Comparison of ENCODE assay signal across 9 cellular contexts in genomic region chr2:37326285-37326684, GRCh38. TPM values are rescaled to one million over a fixed set of nuclear protein-coding genes. Genes with fewer than 3 reads are reported as not detected.
DNase-seq lines count a peak whose midpoint lies in the region; ATAC-seq, FAIRE-seq and TF ChIP-seq lines count a peak whose summit lies in the region.
"Had no signal": no experiment of that assay in that cellular context is flagged by ENCODE, and none has a peak within 500 bp of the region (broad histone marks: within the 10 kb centered on the region; RNA-seq: fewer than 3 reads in every experiment).

No MANE protein-coding gene starts in this region.

- no peaks in the 10 kb centered on the region for H4K20me1 ChIP-seq in K562 (replicated peaks; ENCODE audit: control insufficient read depth, insufficient read depth, low read length)

- no peak overlapping the region for H3K4me2 ChIP-seq in K562 (ENCODE audit: insufficient read depth, low read length)

- H3K27ac ChIP-seq in K562 (ENCODE audit: extremely low read depth, low read depth, low read length) (no peak overlapping the region), tibial artery (peak overlapping the region; percentile 96)

- FAIRE-seq in K562 (lab: Jason Lieb, UNC) = no peak

- no peaks in the 10 kb centered on the region for H3K9me3 Mint-ChIP-seq in activated CD4-positive, alpha-beta T cell treated with anti-CD3 and anti-CD28 coated beads, Interleukin-2, amount 10 ng/mL, durations not matched to agents 24 days and 14 days
- H3K9me3 Mint-ChIP-seq: endodermal cell had no signal

- H3K79me2 ChIP-seq in K562 (ENCODE audit: control insufficient read depth, insufficient read depth, low read length) = peaks cover 24% of the 10 kb centered on the region

- intact Hi-C loops in activated CD4-positive, alpha-beta T cell treated with anti-CD3 and anti-CD28 coated beads, Interleukin-2, amount 10 ng/mL, durations not matched to agents 24 days and 14 days (cut with micrococcal nuclease) = no loop called here
- intact Hi-C loops in K562 (cut with micrococcal nuclease) (no loop called here), left colon (cut with DNase I, micrococcal nuclease) (no loop called here), tibial artery (cut with DNase I; ENCODE audit: low total_unique reads) (loop anchor here (10.0 kb wide), 1 partner anchor 91 kb away; the partner anchor contains the start of genes CEBPZ and NDUFAF7)

- H3K4me1 Mint-ChIP-seq in activated CD4-positive, alpha-beta T cell treated with anti-CD3 and anti-CD28 coated beads, Interleukin-2, amount 10 ng/mL, durations not matched to agents 24 days and 14 days = peaks cover 27% of the 10 kb centered on the region

- no peak overlapping the region for H3K27ac Mint-ChIP-seq in activated CD4-positive, alpha-beta T cell treated with anti-CD3 and anti-CD28 coated beads, Interleukin-2, amount 10 ng/mL, durations not matched to agents 24 days and 14 days
- H3K27ac Mint-ChIP-seq: endodermal cell had no signal

- DNase-seq in activated CD4-positive, alpha-beta T cell treated with anti-CD3 and anti-CD28 coated beads, Interleukin-2, amount 10 ng/mL, durations not matched to agents 24 days and 14 days = peak; percentile 48
- DNase-seq in activated CD4-positive, alpha-beta T cell treated with anti-CD3 and anti-CD28 coated beads, Interleukin-2, amount 50 U/mL, for 48 hours = no peak
- DNase-seq in K562 (ENCODE audit: extremely low read depth in 1 of 4, low spot score in 3 of 4) = peak in 1 of 4 experiments; percentile 13
- DNase-seq in left colon = peak in 1 of 2 donors; percentile 38
- DNase-seq in tibial artery = peak; percentile 65 to 70
- no peak for DNase-seq in stimulated activated CD4-positive, alpha-beta T cell treated with anti-CD3 and anti-CD28 coated beads, Interleukin-2, amount 100 ng/mL, for 48 hours
- DNase-seq in H7 = no peak
- no peak for DNase-seq in NCI-H1105 (lab: John Stamatoyannopoulos, UW)

- POLR2A ChIA-PET in K562 (lab: Yijun Ruan, JAX) = interaction anchor here (0.6 kb wide), 1 partner anchor 275 kb away, joined by 3 read pairs; no protein-coding TSS in a partner anchor

- H3K9me3 ChIP-seq in K562 (replicated peaks; ENCODE audit: control insufficient read depth, insufficient read depth, low read depth, low read length) (no peaks in the 10 kb centered on the region), tibial artery (no peaks in the 10 kb centered on the region)

- TF ChIP-seq RAD21 in K562 (CRISPR knock-in tag; conservative IDR thresholded peaks at IDR 0.05 in 1 of 2, IDR thresholded peaks at IDR 0.05 in 1 of 2) = no peak

- H3K9me1 ChIP-seq in K562 (ENCODE audit: control insufficient read depth, insufficient read depth, low read length) = no peaks in the 10 kb centered on the region

- no peak overlapping the region for H3K4me3 Mint-ChIP-seq in activated CD4-positive, alpha-beta T cell treated with anti-CD3 and anti-CD28 coated beads, Interleukin-2, amount 10 ng/mL, durations not matched to agents 24 days and 14 days

- no TSS peak for BruUV-seq in K562 (replicated peaks; lab: Mats Ljungman, UMichigan)

- no peak overlapping the region for H3K4me3 ChIP-seq in K562
- H3K4me3 ChIP-seq in tibial artery = peak overlapping the region; percentile 82 to 83
- H3K4me3 ChIP-seq in H7 (ENCODE audit: insufficient read depth, low read depth, low read length) = no peak overlapping the region

- H3K27me3 ChIP-seq in K562 (ENCODE audit: control insufficient read depth in 2 of 2, insufficient read depth in 2 of 2, low read length in 2 of 2) = no peaks in the 10 kb centered on the region; a peak in 1 of 5 replicates
- no peaks in the 10 kb centered on the region for H3K27me3 ChIP-seq in tibial artery
- peaks cover 12% of the 10 kb centered on the region for H3K27me3 ChIP-seq in H7 (ENCODE audit: control insufficient read depth, insufficient read depth, low read length)

- in situ Hi-C loops in K562 (cut with MboI) = no loop called here

- H3K9ac ChIP-seq in K562 (ENCODE audit: insufficient read depth in 1 of 2, low read depth in 2 of 2, low read length in 2 of 2) = no peak overlapping the region

- ATAC-seq in K562 (no peak), left colon (peak; percentile 44)

- TF ChIP-seq CTCF in K562 (IDR thresholded peaks at IDR 0.05 in 2 of 3, conservative IDR thresholded peaks at IDR 0.05 in 1 of 3; ENCODE audit: insufficient read depth in 2 of 3, low read depth in 1 of 3, low read length in 3 of 3) = no peak
- TF ChIP-seq CTCF in tibial artery (IDR thresholded peaks at IDR 0.05) = no peak

- CTCF ChIA-PET in K562 (lab: Yijun Ruan, JAX; ENCODE audit: low intra/inter-chr PET ratio) = no interaction called here

- H3K27me3 Mint-ChIP-seq in activated CD4-positive, alpha-beta T cell treated with anti-CD3 and anti-CD28 coated beads, Interleukin-2, amount 10 ng/mL, durations not matched to agents 24 days and 14 days = peaks cover 56% of the 10 kb centered on the region

- H2AFZ ChIP-seq in K562 (ENCODE audit: low read depth, low read length) = no peak overlapping the region

- peaks cover 9% of the 10 kb centered on the region for H3K36me3 Mint-ChIP-seq in activated CD4-positive, alpha-beta T cell treated with anti-CD3 and anti-CD28 coated beads, Interleukin-2, amount 10 ng/mL, durations not matched to agents 24 days and 14 days (ENCODE audit: low read depth)

- no peak for TF ChIP-seq POLR2A in K562 (conservative IDR thresholded peaks at IDR 0.05)

- TF ChIP-seq EP300 in K562 (IDR thresholded peaks at IDR 0.05; ENCODE audit: low read length) = no peak

- WGBS in K562 (ENCODE audit: insufficient coverage, low coverage, missing lambda C conversion rate) = 0% methylated on average over 2 of the region's 2 CpGs

- peaks cover 12 to 14% of the 10 kb centered on the region in 2 experiments for H3K4me1 ChIP-seq in K562 (replicated peaks in 1 of 2; ENCODE audit: control insufficient read depth in 2 of 2, insufficient read depth in 2 of 2, low read length in 2 of 2)
- peaks cover 0 to 28% (median 9%) of the 10 kb centered on the region in 4 donors for H3K4me1 ChIP-seq in tibial artery

- H3K36me3 ChIP-seq in K562 (ENCODE audit: control insufficient read depth, insufficient read depth, low read length) (peaks cover 3% of the 10 kb centered on the region; the same call in 1 of the 3 replicates), tibial artery (no peaks in the 10 kb centered on the region), H7 (replicated peaks; ENCODE audit: control insufficient read depth, insufficient read depth, low read length) (no peaks in the 10 kb centered on the region)

RNA-seq across cellular contexts. Expression of gene PRKD3, which starts 1.7 kb away (rescaled TPM):
- total RNA-seq in activated CD4-positive, alpha-beta T cell treated with anti-CD3 and anti-CD28 coated beads, Interleukin-2, amount 10 ng/mL, durations not matched to agents 24 days and 14 days = 20.2 and 21.9 TPM in 2 replicates
- 20.4 and 71.3 TPM in 2 replicates for total RNA-seq in K562 (2011; cell fraction: chromatin; rRNA removed; ENCODE audit: low replicate concordance)
- 13.6 and 13.8 TPM in 2 replicates for total RNA-seq in K562 (2011; cell fraction: nucleolus; rRNA removed)
- 23.4 and 43.7 TPM in 2 replicates for total RNA-seq in K562 (2011; cell fraction: nucleoplasm; rRNA removed)
- total RNA-seq in K562 (2014; rRNA removed) (14.1 and 14.2 TPM in 2 replicates), K562 (2014; rRNA removed; fragmentation: Illumina TruSeq; extraction: Trizol) (24.3 and 24.5 TPM in 2 replicates), K562 (2015; rRNA removed; fragmentation: Illumina TruSeq; extraction: Trizol) (19.9 and 22.7 TPM in 2 replicates), K562 (2021) (17.7 and 20.7 TPM in 2 replicates), left colon (10 to 100 TPM; 16.8 to 23.5 TPM)
- polyA plus RNA-seq in K562 (2011; rRNA removed) (19.7 and 26.7 TPM in 2 replicates), K562 (2014; fragmentation: Illumina TruSeq; extraction: Trizol) (16.7 and 17.0 TPM in 2 replicates), K562 (2014; fragmentation: Nextera tagmentation; extraction: Ambion mirVana) (1 to 10 TPM; 4.7 to 9.2 TPM), K562 (2014; rRNA removed) (12.1 and 12.3 TPM in 2 replicates)
- 7.1 and 12.9 TPM in 2 replicates for polyA plus RNA-seq in K562 (2011; cell fraction: cytosol; rRNA removed)
- polyA plus RNA-seq in K562 (2011; cell fraction: nucleus; rRNA removed) = 15.5 and 17.0 TPM in 2 replicates
- 11.4 and 11.5 TPM in 2 replicates for polyA plus RNA-seq in K562 (2012)
- 49.3 and 56.9 TPM in 2 replicates for polyA minus RNA-seq in K562 (2011; rRNA and poly(A)+ RNA removed)
- polyA minus RNA-seq in K562 (2011; cell fraction: cytosol; rRNA and poly(A)+ RNA removed) = 20.1 and 20.9 TPM in 2 replicates
- 22.1 and 28.9 TPM in 2 replicates for polyA minus RNA-seq in K562 (2011; cell fraction: nucleus; rRNA and poly(A)+ RNA removed)
- total RNA-seq in H7 (2014; rRNA removed; shearing (Covaris generic)) = 65.8 and 69.7 TPM in 2 replicates

RNA-seq across cellular contexts. Expression of gene QPCT, which starts 18.1 kb away (rescaled TPM):
- total RNA-seq in activated CD4-positive, alpha-beta T cell treated with anti-CD3 and anti-CD28 coated beads, Interleukin-2, amount 10 ng/mL, durations not matched to agents 24 days and 14 days = 2.0 and 2.1 TPM in 2 replicates
- not detected in 2 replicates for total RNA-seq in K562 (2011; cell fraction: chromatin; rRNA removed; ENCODE audit: low replicate concordance)
- total RNA-seq in K562 (2011; cell fraction: nucleolus; rRNA removed) = not detected in 2 replicates
- not detected in 2 replicates for total RNA-seq in K562 (2011; cell fraction: nucleoplasm; rRNA removed)
- total RNA-seq in K562 (2014; rRNA removed) (not detected in 2 replicates), K562 (2014; rRNA removed; fragmentation: Illumina TruSeq; extraction: Trizol) (not detected in 2 replicates), K562 (2015; rRNA removed; fragmentation: Illumina TruSeq; extraction: Trizol) (not detected in 2 replicates), K562 (2021) (not detected in 2 replicates), left colon (1 to 10 TPM; 4.2 to 7.9 TPM)
- polyA plus RNA-seq in K562 (2011; rRNA removed) (0.07 TPM in 1 of 2 replicates, not detected in the other), K562 (2014; fragmentation: Illumina TruSeq; extraction: Trizol) (not detected in 2 replicates), K562 (2014; fragmentation: Nextera tagmentation; extraction: Ambion mirVana) (not detected), K562 (2014; rRNA removed) (not detected in 2 replicates)
- not detected in 2 replicates for polyA plus RNA-seq in K562 (2011; cell fraction: cytosol; rRNA removed)
- polyA plus RNA-seq in K562 (2011; cell fraction: nucleus; rRNA removed) = not detected in 2 replicates
- polyA plus RNA-seq in K562 (2012) = not detected in 2 replicates
- not detected in 2 replicates for polyA minus RNA-seq in K562 (2011; rRNA and poly(A)+ RNA removed)
- not detected in 2 replicates for polyA minus RNA-seq in K562 (2011; cell fraction: cytosol; rRNA and poly(A)+ RNA removed)
- not detected in 2 replicates for polyA minus RNA-seq in K562 (2011; cell fraction: nucleus; rRNA and poly(A)+ RNA removed)
- total RNA-seq in H7 (2014; rRNA removed; shearing (Covaris generic)) = 0.90 and 1.1 TPM in 2 replicates

Comparison
In these comparisons a context has a peak if more than half of its experiments do, and no peak if none do; other contexts are left out.
1. DNase-seq: peak in activated CD4-positive, alpha-beta T cell treated with anti-CD3 and anti-CD28 coated beads, Interleukin-2, amount 10 ng/mL, durations not matched to agents 24 days and 14 days (single experiment) and tibial artery (2 of 2); none in activated CD4-positive, alpha-beta T cell treated with anti-CD3 and anti-CD28 coated beads, Interleukin-2, amount 50 U/mL, for 48 hours (0 of 2), stimulated activated CD4-positive, alpha-beta T cell treated with anti-CD3 and anti-CD28 coated beads, Interleukin-2, amount 100 ng/mL, for 48 hours (0 of 2), H7 (single experiment) and NCI-H1105 (single experiment).
2. H3K4me3 ChIP-seq: peak in tibial artery (2 of 2); none in K562 (single experiment) and H7 (single experiment).